ENCODE assay signal across 20 cellular contexts in the genomic region with DNA sequence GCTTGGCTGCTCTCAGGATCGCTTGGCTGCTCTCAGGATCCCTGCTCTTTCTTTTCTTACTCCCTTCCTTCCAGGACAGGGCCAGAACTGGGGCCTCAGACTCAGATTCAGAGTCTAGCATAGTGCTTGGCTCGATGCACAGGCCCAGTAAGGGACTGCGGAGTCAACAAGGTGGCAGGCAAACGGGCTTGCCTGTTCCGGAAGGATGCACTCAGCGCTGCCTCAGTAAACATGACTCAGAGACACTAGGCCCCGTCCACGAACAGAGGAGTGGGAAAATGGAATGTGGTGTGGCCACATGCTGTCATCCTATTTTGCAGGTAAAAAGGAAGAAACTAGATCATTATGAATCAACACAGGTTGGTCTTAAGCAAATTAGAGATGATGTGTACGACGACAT. TPM values are rescaled to one million over a fixed set of nuclear protein-coding genes. Genes with fewer than 3 reads are reported as not detected.
A peak's percentile ranks its signal among the peaks of the same experiment; 100 is the strongest.
DNase-seq lines count a peak whose midpoint lies in the region; ATAC-seq and TF ChIP-seq lines count a peak whose summit lies in the region.
"Had no signal": no experiment of that assay in that cellular context is flagged by ENCODE, and none has a peak within 500 bp of the region (broad histone marks: within the 10 kb centered on the region; RNA-seq: fewer than 3 reads in every experiment).

No MANE protein-coding gene starts in this region.

- H3K27me3 Mint-ChIP-seq in MCF 10A (ENCODE audit: insufficient read depth, unreplicated experiment) (no peaks in the 10 kb centered on the region), type B pancreatic cell (no peaks in the 10 kb centered on the region)
- H3K27me3 Mint-ChIP-seq in activated CD8-positive, alpha-beta memory T cell treated with anti-CD3 and anti-CD28 coated beads, Interleukin-2, amount 10 ng/mL, durations not matched to agents 7 days and 5 days = no peaks in the 10 kb centered on the region
- H3K27me3 Mint-ChIP-seq: activated naive CD8-positive, alpha-beta T cell treated with anti-CD3 and anti-CD28 coated beads for 36 hours; activated T-helper 17 cell treated with anti-CD3 and anti-CD28 coated beads, Interleukin-2, amount 50 U/mL, for 72 hours; B cell had no signal

- POLR2A ChIA-PET in MCF 10A (lab: Yijun Ruan, JAX) = no interaction called here

- dilution Hi-C loops in mammary epithelial cell (cut with HindIII; ENCODE audit: low sequenced_read_pairs) = loop anchor here (10.0 kb wide), 1 partner anchor 111 kb away; a partner anchor contains a TSS

- H3K27ac Mint-ChIP-seq in MCF 10A (ENCODE audit: low read depth, unreplicated experiment) (no peak overlapping the region), type B pancreatic cell (peak overlapping the region; percentile 90)
- H3K27ac Mint-ChIP-seq in activated CD8-positive, alpha-beta memory T cell treated with anti-CD3 and anti-CD28 coated beads, Interleukin-2, amount 10 ng/mL, durations not matched to agents 7 days and 5 days = no peak overlapping the region
- H3K27ac Mint-ChIP-seq: activated T-helper 17 cell treated with anti-CD3 and anti-CD28 coated beads, Interleukin-2, amount 50 U/mL, for 72 hours; B cell had no signal

- intact Hi-C loops in mammary epithelial cell (cut with micrococcal nuclease) (loop anchor here (10.0 kb wide), 1 partner anchor 269 kb away; no protein-coding TSS in a partner anchor), MCF 10A (cut with micrococcal nuclease) (no loop called here), gastrocnemius medialis (cut with DNase I; ENCODE audit: low total_unique reads) (no loop called here)

- H3K79me2 ChIP-seq in mammary epithelial cell (ENCODE audit: insufficient read depth, low read length) = peaks cover under 1% of the 10 kb centered on the region

- no peak for TF ChIP-seq POLR2A in gastrocnemius medialis (IDR thresholded peaks at IDR 0.05)

- DNase-seq in mammary epithelial cell (peak; percentile 48), MCF 10A (ENCODE audit: unreplicated experiment) (no peak), SK-N-MC (ENCODE audit: low read depth, low spot score) (no peak), islet precursor cell (peak; percentile 86), type B pancreatic cell (ENCODE audit: extremely low spot score, unreplicated experiment) (no peak), gastrocnemius medialis (no peak)
- DNase-seq in activated CD8-positive, alpha-beta memory T cell treated with anti-CD3 and anti-CD28 coated beads, Interleukin-2, amount 10 ng/mL, durations not matched to agents 7 days and 5 days = no peak
- no peak for DNase-seq in effector memory CD4-positive, alpha-beta T cell
- DNase-seq: 8988T; activated CD4-positive, alpha-beta T cell treated with anti-CD3 and anti-CD28 coated beads for 48 hours; activated naive CD8-positive, alpha-beta T cell treated with anti-CD3 and anti-CD28 coated beads for 36 hours; effector CD4-positive, alpha-beta T cell; GDM1; head of caudate nucleus; mucosa of descending colon; NCI-H146 had no signal

- no peak overlapping the region for H3K4me2 ChIP-seq in mammary epithelial cell (ENCODE audit: insufficient read depth, low read depth, low read length)

- H3K9me3 ChIP-seq in mammary epithelial cell (replicated peaks; ENCODE audit: insufficient read depth, low read length) (no peaks in the 10 kb centered on the region), SK-N-MC (ENCODE audit: low read depth, low read length) (no peaks in the 10 kb centered on the region), gastrocnemius medialis (no peaks in the 10 kb centered on the region)
- H3K9me3 ChIP-seq in effector memory CD4-positive, alpha-beta T cell (ENCODE audit: control insufficient read depth, low read length) = no peaks in the 10 kb centered on the region
- H3K9me3 ChIP-seq: mucosa of descending colon had no signal

- peaks cover 5% of the 10 kb centered on the region for H3K4me1 Mint-ChIP-seq in MCF 10A (ENCODE audit: insufficient read depth, unreplicated experiment)
- H3K4me1 Mint-ChIP-seq in type B pancreatic cell (ENCODE audit: unreplicated experiment) = peaks cover 10% of the 10 kb centered on the region
- no peaks in the 10 kb centered on the region for H3K4me1 Mint-ChIP-seq in activated CD8-positive, alpha-beta memory T cell treated with anti-CD3 and anti-CD28 coated beads, Interleukin-2, amount 10 ng/mL, durations not matched to agents 7 days and 5 days
- H3K4me1 Mint-ChIP-seq: activated naive CD8-positive, alpha-beta T cell treated with anti-CD3 and anti-CD28 coated beads for 36 hours; activated T-helper 17 cell treated with anti-CD3 and anti-CD28 coated beads, Interleukin-2, amount 50 U/mL, for 72 hours; B cell had no signal

- H3K4me1 ChIP-seq in mammary epithelial cell (ENCODE audit: insufficient read depth, low read length) (peaks cover 23% of the 10 kb centered on the region), gastrocnemius medialis (peaks cover 5 to 7% of the 10 kb centered on the region in 2 donors)
- H3K4me1 ChIP-seq in effector memory CD4-positive, alpha-beta T cell (ENCODE audit: control insufficient read depth, insufficient read depth, low read length, poor library complexity, severe bottlenecking) = no peaks in the 10 kb centered on the region

- in situ Hi-C loops in mammary epithelial cell (cut with MboI; ENCODE audit: low sequenced_read_pairs in 2 of 2) (no loop called here), gastrocnemius medialis (cut with MboI; ENCODE audit: low sequenced_read_pairs in 4 of 4) (no loop called here)

- BruUV-seq in mammary epithelial cell (replicated peaks; lab: Mats Ljungman, UMichigan) (no TSS peak), MCF 10A (replicated peaks; lab: Mats Ljungman, UMichigan) (no TSS peak)

- 65% methylated on average over 10 of the region's 10 CpGs for WGBS in mammary epithelial cell (ENCODE audit: low coverage, missing lambda C conversion rate)

- H3K4me3 Mint-ChIP-seq in MCF 10A (ENCODE audit: unreplicated experiment) = no peak overlapping the region
- peak overlapping the region; percentile 39 for H3K4me3 Mint-ChIP-seq in type B pancreatic cell
- H3K4me3 Mint-ChIP-seq in activated CD8-positive, alpha-beta memory T cell treated with anti-CD3 and anti-CD28 coated beads, Interleukin-2, amount 10 ng/mL, durations not matched to agents 7 days and 5 days = no peak overlapping the region
- H3K4me3 Mint-ChIP-seq: activated naive CD8-positive, alpha-beta T cell treated with anti-CD3 and anti-CD28 coated beads for 36 hours; activated T-helper 17 cell treated with anti-CD3 and anti-CD28 coated beads, Interleukin-2, amount 50 U/mL, for 72 hours; B cell had no signal

- H3K27ac ChIP-seq in mammary epithelial cell (ENCODE audit: insufficient read depth, low read depth, low read length) (no peak overlapping the region), SK-N-MC (0 out of 2 replicates have a peak overlapping the region, but pooled peaks have one; percentile 6), gastrocnemius medialis (no peak overlapping the region)
- H3K27ac ChIP-seq in effector memory CD4-positive, alpha-beta T cell (ENCODE audit: insufficient read depth, low read length, poor library complexity, severe bottlenecking) = no peak overlapping the region

- no peak overlapping the region for H2AFZ ChIP-seq in mammary epithelial cell (ENCODE audit: low read depth, low read length)

- no peaks in the 10 kb centered on the region for H3K27me3 ChIP-seq in mammary epithelial cell (ENCODE audit: insufficient read depth, low read length)
- H3K27me3 ChIP-seq in gastrocnemius medialis = no peaks in the 10 kb centered on the region
- H3K27me3 ChIP-seq in effector memory CD4-positive, alpha-beta T cell (replicated peaks; ENCODE audit: control insufficient read depth, insufficient read depth, low read length, poor library complexity, severe bottlenecking) = no peaks in the 10 kb centered on the region

- H3K9me3 Mint-ChIP-seq in MCF 10A (ENCODE audit: unreplicated experiment) = no peaks in the 10 kb centered on the region
- H3K9me3 Mint-ChIP-seq in type B pancreatic cell = no peaks in the 10 kb centered on the region
- no peaks in the 10 kb centered on the region for H3K9me3 Mint-ChIP-seq in activated CD8-positive, alpha-beta memory T cell treated with anti-CD3 and anti-CD28 coated beads, Interleukin-2, amount 10 ng/mL, durations not matched to agents 7 days and 5 days (ENCODE audit: low read depth)
- H3K9me3 Mint-ChIP-seq: activated naive CD8-positive, alpha-beta T cell treated with anti-CD3 and anti-CD28 coated beads for 36 hours; activated T-helper 17 cell treated with anti-CD3 and anti-CD28 coated beads, Interleukin-2, amount 50 U/mL, for 72 hours had no signal

- no peak for TF ChIP-seq CTCF in mammary epithelial cell (conservative IDR thresholded peaks at IDR 0.05 in 1 of 2, IDR thresholded peaks at IDR 0.05 in 1 of 2; ENCODE audit: extremely low read depth in 1 of 2, insufficient read depth in 1 of 2, low read depth in 1 of 2, low read length in 2 of 2)
- TF ChIP-seq CTCF in MCF 10A (IDR thresholded peaks at IDR 0.05; ENCODE audit: unreplicated experiment) = no peak
- TF ChIP-seq CTCF in type B pancreatic cell (conservative IDR thresholded peaks at IDR 0.05) = no peak
- TF ChIP-seq CTCF in gastrocnemius medialis (IDR thresholded peaks at IDR 0.05 in 4 of 5, conservative IDR thresholded peaks at IDR 0.05 in 1 of 5) = no peak

- H3K36me3 ChIP-seq in mammary epithelial cell (ENCODE audit: insufficient read depth, low read length) (peaks cover 10% of the 10 kb centered on the region), SK-N-MC (ENCODE audit: insufficient read depth, low read length) (peaks cover 48% of the 10 kb centered on the region), gastrocnemius medialis (peaks cover 0 to 89% of the 10 kb centered on the region in 2 donors)
- peaks cover 54% of the 10 kb centered on the region for H3K36me3 ChIP-seq in effector memory CD4-positive, alpha-beta T cell (ENCODE audit: control insufficient read depth, insufficient read depth, low read length)

- no peaks in the 10 kb centered on the region for H4K20me1 ChIP-seq in mammary epithelial cell (ENCODE audit: insufficient read depth, low read length)

- H3K4me3 ChIP-seq in mammary epithelial cell (replicated peaks in 1 of 3; ENCODE audit: insufficient read depth in 1 of 3, low read depth in 2 of 3, low read length in 3 of 3) = no peak overlapping the region
- H3K4me3 ChIP-seq in SK-N-MC = no peak overlapping the region
- H3K4me3 ChIP-seq in gastrocnemius medialis = no peak overlapping the region
- H3K4me3 ChIP-seq in effector memory CD4-positive, alpha-beta T cell (ENCODE audit: insufficient read depth, low read depth, low read length, poor library complexity, severe bottlenecking) = no peak overlapping the region
- H3K4me3 ChIP-seq: K562, mucosa of descending colon had no signal

- CTCF ChIA-PET in mammary epithelial cell (lab: Charles Lee; ENCODE audit: low non-redundant PET) = interaction anchor here (0.7 kb wide), 1 partner anchor 24 kb away, joined by 5 read pairs; no protein-coding TSS in a partner anchor
- CTCF ChIA-PET in MCF 10A (lab: Yijun Ruan, JAX) = interaction anchor here (1.3 kb wide), 1 partner anchor 91 kb away, joined by 4 read pairs; no protein-coding TSS in a partner anchor
- CTCF ChIA-PET in activated CD8-positive, alpha-beta memory T cell treated with anti-CD3 and anti-CD28 coated beads, Interleukin-2, amount 10 ng/mL, durations not matched to agents 7 days and 5 days (lab: Charles Lee) = interaction anchor here (8.0 to 8.5 kb wide), 2 partner anchors 11 to 91 kb away, joined by 158 to 171 read pairs; a partner anchor contains a TSS

- H3K9ac ChIP-seq in mammary epithelial cell (ENCODE audit: insufficient read depth, low read length) = no peak overlapping the region
- no peak overlapping the region for H3K9ac ChIP-seq in SK-N-MC (ENCODE audit: insufficient read length)

- no peak for ATAC-seq in gastrocnemius medialis
- no peak for ATAC-seq in activated CD8-positive, alpha-beta memory T cell treated with anti-CD3 and anti-CD28 coated beads, Interleukin-2, amount 10 ng/mL, durations not matched to agents 7 days and 5 days
- ATAC-seq: activated T-helper 17 cell treated with anti-CD3 and anti-CD28 coated beads, Interleukin-2, amount 50 U/mL, for 72 hours; K562; mucosa of descending colon; Panc1 had no signal

- H3K36me3 Mint-ChIP-seq in MCF 10A (ENCODE audit: insufficient read depth, unreplicated experiment) (peaks cover 69% of the 10 kb centered on the region), type B pancreatic cell (peaks cover 13% of the 10 kb centered on the region)
- peaks cover 3% of the 10 kb centered on the region for H3K36me3 Mint-ChIP-seq in activated CD8-positive, alpha-beta memory T cell treated with anti-CD3 and anti-CD28 coated beads, Interleukin-2, amount 10 ng/mL, durations not matched to agents 7 days and 5 days

RNA-seq across cellular contexts. Expression of a gene that starts 9.8 kb away (rescaled TPM):
- total RNA-seq in mammary epithelial cell (100 to 1,000 TPM; 150 to 240 TPM), MCF 10A (2022) (7.1 and 12.6 TPM in 2 replicates), type B pancreatic cell (ENCODE audit: low replicate concordance) (4.3 and 26.8 TPM in 2 replicates), gastrocnemius medialis (1 to 10 TPM in 3 of 4 donors, under 1 TPM in 1; 0.66 to 5.0 (median 2.5) TPM)
- polyA plus RNA-seq in mammary epithelial cell = 121 TPM
- 50.6 TPM for polyA minus RNA-seq in mammary epithelial cell
- total RNA-seq in activated CD8-positive, alpha-beta memory T cell treated with anti-CD3 and anti-CD28 coated beads, Interleukin-2, amount 10 ng/mL, durations not matched to agents 7 days and 5 days = 1 to 10 TPM; 5.4 to 8.4 TPM

RNA-seq across cellular contexts. Expression of a gene that starts 40.5 kb away (rescaled TPM):
- total RNA-seq in mammary epithelial cell = 10 to 100 TPM; 56.4 to 84.0 TPM
- 70.3 TPM for polyA plus RNA-seq in mammary epithelial cell
- polyA minus RNA-seq in mammary epithelial cell = 154 TPM
- total RNA-seq in MCF 10A (2022) = 25.9 and 42.3 TPM in 2 replicates
- total RNA-seq in type B pancreatic cell (ENCODE audit: low replicate concordance) = 45.3 and 82.0 TPM in 2 replicates
- 10 to 100 TPM; 10.2 to 23.4 (median 15.9) TPM for total RNA-seq in gastrocnemius medialis
- 10 to 100 TPM; 63.9 to 64.7 TPM for total RNA-seq in activated CD8-positive, alpha-beta memory T cell treated with anti-CD3 and anti-CD28 coated beads, Interleukin-2, amount 10 ng/mL, durations not matched to agents 7 days and 5 days

RNA-seq across cellular contexts. Expression of a gene that starts 58.8 kb away (rescaled TPM):
- total RNA-seq in mammary epithelial cell = 10 to 100 TPM; 20.8 to 21.3 TPM
- 14.9 TPM for polyA plus RNA-seq in mammary epithelial cell
- polyA minus RNA-seq in mammary epithelial cell = 102 TPM
- total RNA-seq in MCF 10A (2022) = 16.2 and 19.5 TPM in 2 replicates
- 38.5 and 51.5 TPM in 2 replicates for total RNA-seq in type B pancreatic cell (ENCODE audit: low replicate concordance)
- 10 to 100 TPM; 16.4 to 46.5 (median 32.4) TPM for total RNA-seq in gastrocnemius medialis
- total RNA-seq in activated CD8-positive, alpha-beta memory T cell treated with anti-CD3 and anti-CD28 coated beads, Interleukin-2, amount 10 ng/mL, durations not matched to agents 7 days and 5 days = 10 to 100 TPM; 30.2 to 34.7 TPM

Comparison
In these comparisons a context has a peak if more than half of its experiments do, and no peak if none do; other contexts are left out.
1. DNase-seq: peak in mammary epithelial cell (single experiment) and islet precursor cell (single experiment); none in MCF 10A (single experiment), SK-N-MC (single experiment), type B pancreatic cell (single experiment), gastrocnemius medialis (0 of 2), activated CD8-positive, alpha-beta memory T cell treated with anti-CD3 and anti-CD28 coated beads, Interleukin-2, amount 10 ng/mL, durations not matched to agents 7 days and 5 days (single experiment) and effector memory CD4-positive, alpha-beta T cell (0 of 3).